In genomic region chr15:61459785-61460707, GRCh38 we compare ENCODE assay signal across 16 cellular contexts.
A peak's percentile ranks its signal among the peaks of the same experiment; 100 is the strongest.
DNase-seq lines count a peak whose midpoint lies in the region; ATAC-seq and TF ChIP-seq lines count a peak whose summit lies in the region.
"Had no signal": no experiment of that assay in that cellular context is flagged by ENCODE, and none has a peak within 500 bp of the region (broad histone marks: within the 10 kb centered on the region; RNA-seq: fewer than 3 reads in every experiment).

No MANE protein-coding gene starts in this region.

- H3K4me3 Mint-ChIP-seq in stimulated activated effector memory CD8-positive, alpha-beta T cell treated with anti-CD3 and anti-CD28 coated beads, Interleukin-12 subunit alpha, Interleukin-12 subunit beta, amount 100 ng/mL, for 72 hours, result no peak overlapping the region
- no peak overlapping the region for H3K4me3 Mint-ChIP-seq in glutamatergic neuron (ENCODE audit: unreplicated experiment)
- H3K4me3 Mint-ChIP-seq: stimulated activated naive B cell treated with anti-CD40 and anti-IgM and Interleukin-4, amounts not matched to agents 10 μg/mL and 1 μg/mL and 100 μg/mL, for 72 hours; T-helper 2 cell treated with Interferon-gamma antibody and Interleukin-4, amounts not matched to agents 5 μg/mL and 100 μg/mL, for 36 hours had no signal

- CTCF ChIA-PET in SK-N-SH (lab: Yijun Ruan, JAX), result interaction anchor here (0.5 to 0.6 kb wide), 2 partner anchors 26 to 1283 kb away, joined by 3 read pairs; no protein-coding TSS in a partner anchor

- H3K4me3 ChIP-seq in GM23248 (no peak overlapping the region), SK-N-SH (ENCODE audit: low read depth in 2 of 2, low read length in 1 of 2) (no peak overlapping the region), fibroblast of mammary gland (ENCODE audit: control insufficient read depth, low read depth, low read length) (no peak overlapping the region)
- H3K4me3 ChIP-seq: esophagus squamous epithelium had no signal

- H3K4me1 Mint-ChIP-seq in stimulated activated effector memory CD8-positive, alpha-beta T cell treated with anti-CD3 and anti-CD28 coated beads, Interleukin-12 subunit alpha, Interleukin-12 subunit beta, amount 100 ng/mL, for 72 hours, result no peaks in the 10 kb centered on the region
- peaks cover 21% of the 10 kb centered on the region for H3K4me1 Mint-ChIP-seq in glutamatergic neuron (ENCODE audit: low read depth, unreplicated experiment)
- H3K4me1 Mint-ChIP-seq: stimulated activated naive B cell treated with anti-CD40 and anti-IgM and Interleukin-4, amounts not matched to agents 10 μg/mL and 1 μg/mL and 100 μg/mL, for 72 hours had no signal

- H3K27me3 ChIP-seq in GM23248 (replicated peaks; ENCODE audit: insufficient read depth), result peaks cover 5% of the 10 kb centered on the region; the same call in 1 of the 2 replicates
- H3K27me3 ChIP-seq in SK-N-SH (ENCODE audit: insufficient read depth), result no peaks in the 10 kb centered on the region

- POLR2A ChIA-PET in SK-N-SH (lab: Yijun Ruan, JAX), result no interaction called here

- no peak for TF ChIP-seq CTCF in SK-N-SH (IDR thresholded peaks at IDR 0.05)
- no peak for TF ChIP-seq CTCF in fibroblast of mammary gland (conservative IDR thresholded peaks at IDR 0.05; ENCODE audit: control insufficient read depth, insufficient read depth, low read depth, low read length)
- TF ChIP-seq CTCF in glutamatergic neuron (IDR thresholded peaks at IDR 0.05; ENCODE audit: partially characterized antibody, unreplicated experiment), result no peak

- H3K27ac Mint-ChIP-seq in stimulated activated effector memory CD8-positive, alpha-beta T cell treated with anti-CD3 and anti-CD28 coated beads, Interleukin-12 subunit alpha, Interleukin-12 subunit beta, amount 100 ng/mL, for 72 hours, result no peak overlapping the region
- H3K27ac Mint-ChIP-seq in glutamatergic neuron (ENCODE audit: unreplicated experiment), result no peak overlapping the region
- H3K27ac Mint-ChIP-seq: stimulated activated naive B cell treated with anti-CD40 and anti-IgM and Interleukin-4, amounts not matched to agents 10 μg/mL and 1 μg/mL and 100 μg/mL, for 72 hours; T-helper 2 cell treated with Interferon-gamma antibody and Interleukin-4, amounts not matched to agents 5 μg/mL and 100 μg/mL, for 36 hours had no signal

- H3K9me2 ChIP-seq in GM23248 (ENCODE audit: insufficient read depth) (no peaks in the 10 kb centered on the region), SK-N-SH (no peaks in the 10 kb centered on the region)

- no peak overlapping the region for H2AFZ ChIP-seq in GM23248
- peak overlapping the region; percentile 24; the same call in 1 of the 2 replicates for H2AFZ ChIP-seq in SK-N-SH (ENCODE audit: low read depth)

- peak; percentile 72 to 96 for TF ChIP-seq EP300 in SK-N-SH (IDR thresholded peaks at IDR 0.05; ENCODE audit: borderline replicate concordance in 1 of 2, low read depth in 1 of 2, low read length in 1 of 2)

- no peaks in the 10 kb centered on the region for H3K27me3 Mint-ChIP-seq in glutamatergic neuron (ENCODE audit: unreplicated experiment)
- H3K27me3 Mint-ChIP-seq: stimulated activated naive B cell treated with anti-CD40 and anti-IgM and Interleukin-4, amounts not matched to agents 10 μg/mL and 1 μg/mL and 100 μg/mL, for 72 hours had no signal

- H3K4me1 ChIP-seq in GM23248 (ENCODE audit: insufficient read depth), result no peaks in the 10 kb centered on the region
- H3K4me1 ChIP-seq in SK-N-SH (ENCODE audit: control insufficient read depth in 1 of 2, insufficient read depth in 2 of 2, low read depth in 1 of 2, low read length in 1 of 2), result peaks cover 8 to 16% of the 10 kb centered on the region in 2 experiments; a peak in 3 of 4 replicates

- H3K36me3 ChIP-seq in GM23248 (ENCODE audit: low read depth), result no peaks in the 10 kb centered on the region
- no peaks in the 10 kb centered on the region for H3K36me3 ChIP-seq in SK-N-SH (replicated peaks in 1 of 2; ENCODE audit: control insufficient read depth in 1 of 2, insufficient read depth in 2 of 2, low read length in 1 of 2)
- H3K36me3 ChIP-seq: esophagus squamous epithelium had no signal

- no peak overlapping the region for H3K9ac ChIP-seq in GM23248
- no peak overlapping the region; the same call in 1 of the 2 replicates for H3K9ac ChIP-seq in SK-N-SH

- no peak overlapping the region for H3K4me2 ChIP-seq in GM23248 (ENCODE audit: unreplicated experiment)
- H3K4me2 ChIP-seq in SK-N-SH, result peak overlapping the region; percentile 30; the same call in 1 of the 2 replicates

- H3K27ac ChIP-seq in GM23248 (no peak overlapping the region), SK-N-SH (ENCODE audit: low read depth in 2 of 2, low read length in 1 of 2) (peak overlapping the region; percentile 79 to 85)
- H3K27ac ChIP-seq: esophagus squamous epithelium had no signal

- TF ChIP-seq RAD21 in SK-N-SH (IDR thresholded peaks at IDR 0.05; ENCODE audit: low read length), result no peak

- DNase-seq in GM23248, result peak; percentile 26
- DNase-seq in SK-N-SH, result peak; percentile 47
- peak; percentile 87 for DNase-seq in fibroblast of mammary gland (ENCODE audit: low read depth)
- peak; percentile 6 for DNase-seq in renal cortical epithelial cell (ENCODE audit: low read depth)
- no peak for DNase-seq in stimulated activated effector memory CD8-positive, alpha-beta T cell treated with anti-CD3 and anti-CD28 coated beads, Interleukin-12 subunit alpha, Interleukin-12 subunit beta, amount 100 ng/mL, for 72 hours (ENCODE audit: low spot score in 2 of 2)
- DNase-seq in glutamatergic neuron, result no peak
- DNase-seq: activated effector memory CD4-positive, alpha-beta T cell treated with Interleukin-2 at 50 U/mL for 16 hours; central memory CD4-positive, alpha-beta T cell; COR-L47; esophagus squamous epithelium; Kasumi-1; NCI-H2171; stimulated activated naive B cell treated with anti-CD40 and anti-IgM and Interleukin-4, amounts not matched to agents 10 μg/mL and 1 μg/mL and 100 μg/mL, for 72 hours had no signal

- WGBS in GM23248 (ENCODE audit: low coverage in 1 of 2, low lambda C conversion rate in 2 of 2, missing lambda C conversion rate in 2 of 2), 2 experiments, result 36 to 40% methylated on average over 9 of the region's 9 CpGs
- WGBS in SK-N-SH (ENCODE audit: low lambda C conversion rate), result 22% methylated on average over 8 of the region's 9 CpGs

- H3K36me3 Mint-ChIP-seq in stimulated activated effector memory CD8-positive, alpha-beta T cell treated with anti-CD3 and anti-CD28 coated beads, Interleukin-12 subunit alpha, Interleukin-12 subunit beta, amount 100 ng/mL, for 72 hours, result no peaks in the 10 kb centered on the region
- H3K36me3 Mint-ChIP-seq in glutamatergic neuron (ENCODE audit: unreplicated experiment), result peaks cover 4% of the 10 kb centered on the region
- H3K36me3 Mint-ChIP-seq: stimulated activated naive B cell treated with anti-CD40 and anti-IgM and Interleukin-4, amounts not matched to agents 10 μg/mL and 1 μg/mL and 100 μg/mL, for 72 hours had no signal

- H3K79me2 ChIP-seq in GM23248 (ENCODE audit: insufficient read depth) (no peaks in the 10 kb centered on the region), SK-N-SH (ENCODE audit: insufficient read depth) (no peaks in the 10 kb centered on the region)

- H4K20me1 ChIP-seq in GM23248 (ENCODE audit: insufficient read depth) (no peaks in the 10 kb centered on the region), SK-N-SH (ENCODE audit: insufficient read depth) (no peaks in the 10 kb centered on the region)

- no peak for ATAC-seq in stimulated activated effector memory CD8-positive, alpha-beta T cell treated with anti-CD3 and anti-CD28 coated beads, Interleukin-12 subunit alpha, Interleukin-12 subunit beta, amount 100 ng/mL, for 72 hours
- ATAC-seq in HG03571 (IDR thresholded peaks at IDR 0.05; ENCODE audit: unreplicated experiment), result no peak
- no peak for ATAC-seq in HG03342 (IDR thresholded peaks at IDR 0.05; ENCODE audit: unreplicated experiment)
- ATAC-seq: stimulated activated naive B cell treated with anti-CD40 and anti-IgM and Interleukin-4, amounts not matched to agents 10 μg/mL and 1 μg/mL and 100 μg/mL, for 72 hours had no signal

- H3K9me3 Mint-ChIP-seq in stimulated activated effector memory CD8-positive, alpha-beta T cell treated with anti-CD3 and anti-CD28 coated beads, Interleukin-12 subunit alpha, Interleukin-12 subunit beta, amount 100 ng/mL, for 72 hours, result no peaks in the 10 kb centered on the region
- no peaks in the 10 kb centered on the region for H3K9me3 Mint-ChIP-seq in glutamatergic neuron (ENCODE audit: unreplicated experiment)
- H3K9me3 Mint-ChIP-seq: stimulated activated naive B cell treated with anti-CD40 and anti-IgM and Interleukin-4, amounts not matched to agents 10 μg/mL and 1 μg/mL and 100 μg/mL, for 72 hours; T-helper 2 cell treated with Interferon-gamma antibody and Interleukin-4, amounts not matched to agents 5 μg/mL and 100 μg/mL, for 36 hours had no signal

- H3K9me3 ChIP-seq in GM23248 (ENCODE audit: low read depth) (no peaks in the 10 kb centered on the region), SK-N-SH (no peaks in the 10 kb centered on the region)
- H3K9me3 ChIP-seq: esophagus squamous epithelium had no signal

- no peaks in the 10 kb centered on the region for H3F3A ChIP-seq in GM23248 (ENCODE audit: insufficient read depth)
- H3F3A ChIP-seq in SK-N-SH (replicated peaks; ENCODE audit: insufficient read depth), result peaks cover 15% of the 10 kb centered on the region

- in situ Hi-C loops in GM23248 (cut with MboI), result no loop called here

TF ChIP-seq in SK-N-SH, 30 proteins besides CTCF, POLR2A, EP300 and RAD21 (continues in another document):
- peak; percentile 61; the same call in 1 of the 2 replicates for TF ChIP-seq YY1 (IDR thresholded peaks at IDR 0.05; ENCODE audit: low read depth)
- TF ChIP-seq MEF2A (IDR thresholded peaks at IDR 0.05; ENCODE audit: borderline replicate concordance, low read depth), result no peak
- peak; percentile 48; the same call in 1 of the 2 replicates for TF ChIP-seq RXRA (IDR thresholded peaks at IDR 0.05; ENCODE audit: borderline replicate concordance, low read depth)
- no peak for TF ChIP-seq FOXJ3 (CRISPR knock-in tag; IDR thresholded peaks at IDR 0.05)
- peak; percentile 92 for TF ChIP-seq FOSL2 (IDR thresholded peaks at IDR 0.05; ENCODE audit: borderline replicate concordance, low read depth)
- TF ChIP-seq FOXM1 (IDR thresholded peaks at IDR 0.05; ENCODE audit: low read depth), result peak; percentile 88
- TF ChIP-seq RFX5 (IDR thresholded peaks at IDR 0.05; ENCODE audit: low read length), result no peak
- no peak for TF ChIP-seq SMC3 (IDR thresholded peaks at IDR 0.05; ENCODE audit: low read depth, low read length)
- no peak for TF ChIP-seq USF1 (IDR thresholded peaks at IDR 0.05; ENCODE audit: borderline replicate concordance, low read depth)

Comparison
In these comparisons a context has a peak if more than half of its experiments do, and no peak if none do; other contexts are left out.
1. DNase-seq: peak in GM23248 (single experiment), SK-N-SH (single experiment), fibroblast of mammary gland (single experiment) and renal cortical epithelial cell (single experiment); none in stimulated activated effector memory CD8-positive, alpha-beta T cell treated with anti-CD3 and anti-CD28 coated beads, Interleukin-12 subunit alpha, Interleukin-12 subunit beta, amount 100 ng/mL, for 72 hours (0 of 2) and glutamatergic neuron (single experiment).